ENCODE assay signal across 14 cellular contexts in the genomic region with DNA sequence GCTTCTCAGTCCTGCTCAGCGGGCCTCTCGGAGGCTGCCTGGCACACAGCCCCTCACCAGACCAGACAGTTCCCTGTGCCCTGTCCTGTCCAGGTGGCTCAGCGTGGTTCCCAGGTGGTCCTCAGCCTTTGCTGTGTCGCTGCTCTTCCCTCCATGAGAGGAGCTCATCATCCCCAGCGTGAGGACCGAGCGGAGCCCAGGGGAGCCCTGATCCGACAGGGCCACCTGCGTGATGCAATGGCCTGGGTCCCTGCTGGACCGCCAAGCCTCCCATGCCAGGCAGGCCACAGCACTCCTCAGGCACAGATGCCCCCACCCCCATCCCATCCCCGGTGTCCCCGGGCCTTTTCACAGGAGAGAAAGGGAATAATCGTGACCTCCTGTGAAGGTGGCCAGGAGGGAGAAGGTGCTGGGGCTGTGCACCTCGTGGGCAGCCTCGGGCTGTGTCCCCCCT.
"Had no signal": no experiment of that assay in that cellular context is flagged by ENCODE, and none has a peak within 500 bp of the region (broad histone marks: within the 10 kb centered on the region; RNA-seq: fewer than 3 reads in every experiment).

No MANE protein-coding gene starts in this region.

- H3K27ac Mint-ChIP-seq: activated naive CD4-positive, alpha-beta T cell treated with anti-CD3 and anti-CD28 coated beads for 36 hours; activated naive CD8-positive, alpha-beta T cell treated with anti-CD3 and anti-CD28 coated beads, Interleukin-2, amount 50 U/mL, for 24 hours; activated T-helper 17 cell treated with anti-CD3 and anti-CD28 coated beads, Interleukin-2, amount 50 U/mL, for 72 hours; stimulated activated naive CD8-positive, alpha-beta T cell treated with anti-CD3 and anti-CD28 coated beads, Interleukin-15, Interleukin-2, amounts not matched to agents 100 ng/mL and 50 ng/mL, for 24 hours; type B pancreatic cell had no signal

- H3K27me3 ChIP-seq: ascending aorta, dorsolateral prefrontal cortex, pancreas had no signal

- H3K9me3 Mint-ChIP-seq: activated naive CD4-positive, alpha-beta T cell treated with anti-CD3 and anti-CD28 coated beads for 36 hours; activated naive CD8-positive, alpha-beta T cell treated with anti-CD3 and anti-CD28 coated beads, Interleukin-2, amount 50 U/mL, for 24 hours; activated T-helper 17 cell treated with anti-CD3 and anti-CD28 coated beads, Interleukin-2, amount 50 U/mL, for 72 hours; stimulated activated naive CD8-positive, alpha-beta T cell treated with anti-CD3 and anti-CD28 coated beads, Interleukin-15, Interleukin-2, amounts not matched to agents 100 ng/mL and 50 ng/mL, for 24 hours; type B pancreatic cell had no signal

- H3K9me3 ChIP-seq: ascending aorta, pancreas, suprapubic skin had no signal

- H3K4me3 Mint-ChIP-seq: activated naive CD4-positive, alpha-beta T cell treated with anti-CD3 and anti-CD28 coated beads for 36 hours; activated naive CD8-positive, alpha-beta T cell treated with anti-CD3 and anti-CD28 coated beads, Interleukin-2, amount 50 U/mL, for 24 hours; activated T-helper 17 cell treated with anti-CD3 and anti-CD28 coated beads, Interleukin-2, amount 50 U/mL, for 72 hours; stimulated activated naive CD8-positive, alpha-beta T cell treated with anti-CD3 and anti-CD28 coated beads, Interleukin-15, Interleukin-2, amounts not matched to agents 100 ng/mL and 50 ng/mL, for 24 hours; type B pancreatic cell had no signal

- H3K36me3 Mint-ChIP-seq: type B pancreatic cell had no signal

- H3K36me3 ChIP-seq: pancreas, suprapubic skin had no signal

- H3K4me1 Mint-ChIP-seq: activated T-helper 17 cell treated with anti-CD3 and anti-CD28 coated beads, Interleukin-2, amount 50 U/mL, for 72 hours had no signal

- H3K4me3 ChIP-seq: ascending aorta, pancreas, suprapubic skin had no signal

- DNase-seq: activated CD4-positive, alpha-beta T cell treated with anti-CD3 and anti-CD28 coated beads, Interleukin-2, amount 50 U/mL, for 4 hours; activated CD4-positive, CD25-positive, alpha-beta regulatory T cell treated with anti-CD3 and anti-CD28 coated beads, Interleukin-2, amount 50 U/mL, for 72 hours; activated naive CD4-positive, alpha-beta T cell treated with anti-CD3 and anti-CD28 coated beads for 36 hours; activated naive CD8-positive, alpha-beta T cell treated with anti-CD3 and anti-CD28 coated beads, Interleukin-2, amount 50 U/mL, for 24 hours; erythroblast; retina; T-helper 9 cell had no signal

- H3K27ac ChIP-seq: ascending aorta, pancreas had no signal

- ATAC-seq: activated naive CD8-positive, alpha-beta T cell treated with anti-CD3 and anti-CD28 coated beads, Interleukin-2, amount 50 U/mL, for 24 hours; activated T-helper 17 cell treated with anti-CD3 and anti-CD28 coated beads, Interleukin-2, amount 50 U/mL, for 72 hours; pancreas had no signal
